In genomic region chr16:84524346-84524920, GRCh38 we compare ENCODE assay signal across 1 cellular context.
A peak's percentile ranks its signal among the peaks of the same experiment; 100 is the strongest.
TF ChIP-seq lines count a peak whose summit lies in the region.

No MANE protein-coding gene starts in this region.

TF ChIP-seq in HepG2, 621 proteins besides CTCF, POLR2A, EP300 and RAD21:
- no peak for TF ChIP-seq ZBTB37 (CRISPR knock-in tag; IDR thresholded peaks at IDR 0.05)
- TF ChIP-seq, protein P1, sequence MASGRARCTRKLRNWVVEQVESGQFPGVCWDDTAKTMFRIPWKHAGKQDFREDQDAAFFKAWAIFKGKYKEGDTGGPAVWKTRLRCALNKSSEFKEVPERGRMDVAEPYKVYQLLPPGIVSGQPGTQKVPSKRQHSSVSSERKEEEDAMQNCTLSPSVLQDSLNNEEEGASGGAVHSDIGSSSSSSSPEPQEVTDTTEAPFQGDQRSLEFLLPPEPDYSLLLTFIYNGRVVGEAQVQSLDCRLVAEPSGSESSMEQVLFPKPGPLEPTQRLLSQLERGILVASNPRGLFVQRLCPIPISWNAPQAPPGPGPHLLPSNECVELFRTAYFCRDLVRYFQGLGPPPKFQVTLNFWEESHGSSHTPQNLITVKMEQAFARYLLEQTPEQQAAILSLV (CRISPR knock-in tag; IDR thresholded peaks at IDR 0.05; ENCODE audit: borderline replicate concordance) = 0 out of 2 replicates have a peak, but pooled peaks have one; percentile 6
TF ChIP-seq in HepG2: peak in this region for 1.
